Comparison of ENCODE assay signal across 8 cellular contexts in genomic region chr3:195106418-195106906, GRCh38.
DNase-seq lines count a peak whose midpoint lies in the region; FAIRE-seq lines count a peak whose summit lies in the region.

No MANE protein-coding gene starts in this region.

- peak overlapping the region in 3 of 4 donors; percentile 3 to 71 (median 61) for H3K4me3 Mint-ChIP-seq in IgD-negative memory B cell
- H3K4me3 Mint-ChIP-seq in activated naive CD4-positive, alpha-beta T cell treated with anti-CD3 and anti-CD28 coated beads for 36 hours: peak overlapping the region; percentile 22

- no peaks in the 10 kb centered on the region for H3K9me3 Mint-ChIP-seq in IgD-negative memory B cell
- H3K9me3 Mint-ChIP-seq in activated naive CD4-positive, alpha-beta T cell treated with anti-CD3 and anti-CD28 coated beads for 36 hours: no peaks in the 10 kb centered on the region

- intact Hi-C loops in activated naive CD4-positive, alpha-beta T cell treated with anti-CD3 and anti-CD28 coated beads for 36 hours (cut with micrococcal nuclease): loop anchor here (1.0 kb wide), 4 partner anchors 104 to 773 kb away; no protein-coding TSS in a partner anchor
- intact Hi-C loops in posterior vena cava (cut with DNase I): no loop called here

- in situ Hi-C loops in SK-MEL-5 (cut with HindIII; ENCODE audit: low pct_unique_long_range_greater_than_20kb, low sequenced_read_pairs): no loop called here

- no peaks in the 10 kb centered on the region for H3K27me3 Mint-ChIP-seq in IgD-negative memory B cell
- no peaks in the 10 kb centered on the region for H3K27me3 Mint-ChIP-seq in activated naive CD4-positive, alpha-beta T cell treated with anti-CD3 and anti-CD28 coated beads for 36 hours (ENCODE audit: low read depth)

- CTCF ChIA-PET in activated naive CD4-positive, alpha-beta T cell treated with anti-CD3 and anti-CD28 coated beads for 36 hours (lab: Charles Lee): interaction anchor here (0.6 to 3.1 kb wide), 13 partner anchors 8 to 435 kb away, joined by 3 to 27 read pairs (median 3); no protein-coding TSS in a partner anchor

- DNase-seq in AG20443 (ENCODE audit: low spot score) (peak; percentile 91), GM19240 (ENCODE audit: insufficient read length, low spot score) (peak; percentile 72), SK-MEL-5 (ENCODE audit: low read depth, low spot score) (peak; percentile 44), globus pallidus (ENCODE audit: low spot score) (peak; percentile 37), posterior vena cava (ENCODE audit: low spot score) (peak; percentile 92), urothelium cell line (ENCODE audit: low spot score) (peak; percentile 78)
- DNase-seq in activated naive CD4-positive, alpha-beta T cell treated with anti-CD3 and anti-CD28 coated beads for 36 hours: peak; percentile 63

- no peak for FAIRE-seq in urothelium cell line (lab: Jason Lieb, UNC)

- H3K27ac Mint-ChIP-seq in IgD-negative memory B cell: no peak overlapping the region
- H3K27ac Mint-ChIP-seq in activated naive CD4-positive, alpha-beta T cell treated with anti-CD3 and anti-CD28 coated beads for 36 hours: no peak overlapping the region

- H3K36me3 Mint-ChIP-seq in IgD-negative memory B cell: no peaks in the 10 kb centered on the region
- H3K36me3 Mint-ChIP-seq in activated naive CD4-positive, alpha-beta T cell treated with anti-CD3 and anti-CD28 coated beads for 36 hours (ENCODE audit: low read depth): no peaks in the 10 kb centered on the region

- H3K4me1 Mint-ChIP-seq in IgD-negative memory B cell: peaks cover 9 to 18% (median 14%) of the 10 kb centered on the region in 3 donors
- no peaks in the 10 kb centered on the region for H3K4me1 Mint-ChIP-seq in activated naive CD4-positive, alpha-beta T cell treated with anti-CD3 and anti-CD28 coated beads for 36 hours (ENCODE audit: low read depth)

Comparison
In these comparisons a context has a peak if more than half of its experiments do, and no peak if none do; other contexts are left out.
1. Peak in every context shown above with its lines: DNase-seq.
2. DNase-seq: peak in every context shown above with its lines; median percentile 92 in posterior vena cava; 91 in AG20443; 78 in urothelium cell line; 72 in GM19240; 63 in activated naive CD4-positive, alpha-beta T cell treated with anti-CD3 and anti-CD28 coated beads for 36 hours; 44 in SK-MEL-5; 37 in globus pallidus.